In genomic region chr12:98725481-98726247, GRCh38 we compare ENCODE assay signal across 9 cellular contexts.
DNase-seq lines count a peak whose midpoint lies in the region; ATAC-seq, FAIRE-seq and TF ChIP-seq lines count a peak whose summit lies in the region.
"Had no signal": no experiment of that assay in that cellular context is flagged by ENCODE, and none has a peak within 500 bp of the region (broad histone marks: within the 10 kb centered on the region; RNA-seq: fewer than 3 reads in every experiment).

No MANE protein-coding gene starts in this region.

- DNase-seq in D721Med (ENCODE audit: insufficient read length, low spot score) (no peak), NCI-H226 (peak; percentile 42), right cardiac atrium (peak in 2 of 3 donors; percentile 51 to 62), GM19240 (ENCODE audit: insufficient read length, low spot score) (no peak)
- no peak for DNase-seq in activated naive CD8-positive, alpha-beta T cell treated with anti-CD3 and anti-CD28 coated beads, Interleukin-2, amount 10 ng/mL, durations not matched to agents 7 days and 5 days
- peak; percentile 30 to 58 for DNase-seq in stimulated activated CD4-positive, alpha-beta T cell treated with anti-CD3 and anti-CD28 coated beads, Interleukin-2, amount 100 ng/mL, for 48 hours

- H3K27me3 Mint-ChIP-seq in activated naive CD8-positive, alpha-beta T cell treated with anti-CD3 and anti-CD28 coated beads, Interleukin-2, amount 10 ng/mL, durations not matched to agents 7 days and 5 days: no peaks in the 10 kb centered on the region
- H3K27me3 Mint-ChIP-seq: activated naive CD4-positive, alpha-beta T cell treated with anti-CD3 and anti-CD28 coated beads, Interleukin-2, amount 50 U/mL, for 24 hours had no signal

- intact Hi-C loops in right cardiac atrium (cut with DNase I): no loop called here

- TF ChIP-seq CTCF in D721Med (IDR thresholded peaks at IDR 0.05; ENCODE audit: insufficient read depth, missing control alignments): peak; percentile 72

- H3K4me1 ChIP-seq in right cardiac atrium (ENCODE audit: control insufficient read depth, insufficient read depth, low read length): no peaks in the 10 kb centered on the region

- no peaks in the 10 kb centered on the region for H3K27me3 ChIP-seq in right cardiac atrium (ENCODE audit: control insufficient read depth, insufficient read depth)

- no peak overlapping the region for H3K4me3 ChIP-seq in right cardiac atrium (ENCODE audit: low read length)

- H3K9me3 ChIP-seq in right cardiac atrium (ENCODE audit: control insufficient read depth, low read length): no peaks in the 10 kb centered on the region

- no peak overlapping the region for H3K27ac Mint-ChIP-seq in activated naive CD8-positive, alpha-beta T cell treated with anti-CD3 and anti-CD28 coated beads, Interleukin-2, amount 10 ng/mL, durations not matched to agents 7 days and 5 days
- H3K27ac Mint-ChIP-seq: activated naive CD4-positive, alpha-beta T cell treated with anti-CD3 and anti-CD28 coated beads, Interleukin-2, amount 50 U/mL, for 24 hours had no signal

- H3K36me3 Mint-ChIP-seq in activated naive CD8-positive, alpha-beta T cell treated with anti-CD3 and anti-CD28 coated beads, Interleukin-2, amount 10 ng/mL, durations not matched to agents 7 days and 5 days: peaks cover 20% of the 10 kb centered on the region

- POLR2A ChIA-PET in activated naive CD8-positive, alpha-beta T cell treated with anti-CD3 and anti-CD28 coated beads, Interleukin-2, amount 10 ng/mL, durations not matched to agents 7 days and 5 days (lab: Charles Lee): no interaction called here

- H3K27ac ChIP-seq in right cardiac atrium (ENCODE audit: low read length): no peak overlapping the region

- H3K9me3 Mint-ChIP-seq in activated naive CD8-positive, alpha-beta T cell treated with anti-CD3 and anti-CD28 coated beads, Interleukin-2, amount 10 ng/mL, durations not matched to agents 7 days and 5 days: no peaks in the 10 kb centered on the region
- H3K9me3 Mint-ChIP-seq: activated naive CD4-positive, alpha-beta T cell treated with anti-CD3 and anti-CD28 coated beads, Interleukin-2, amount 50 U/mL, for 24 hours had no signal

- H3K4me1 Mint-ChIP-seq in activated naive CD8-positive, alpha-beta T cell treated with anti-CD3 and anti-CD28 coated beads, Interleukin-2, amount 10 ng/mL, durations not matched to agents 7 days and 5 days: peaks cover 4% of the 10 kb centered on the region
- H3K4me1 Mint-ChIP-seq: activated naive CD4-positive, alpha-beta T cell treated with anti-CD3 and anti-CD28 coated beads, Interleukin-2, amount 50 U/mL, for 24 hours had no signal

- H3K4me3 Mint-ChIP-seq in activated naive CD8-positive, alpha-beta T cell treated with anti-CD3 and anti-CD28 coated beads, Interleukin-2, amount 10 ng/mL, durations not matched to agents 7 days and 5 days: no peak overlapping the region
- H3K4me3 Mint-ChIP-seq: activated naive CD4-positive, alpha-beta T cell treated with anti-CD3 and anti-CD28 coated beads, Interleukin-2, amount 50 U/mL, for 24 hours had no signal

- ATAC-seq in GM18873 (IDR thresholded peaks at IDR 0.05; ENCODE audit: low FRiP score, unreplicated experiment): peak; percentile 63
- peak; percentile 64 for ATAC-seq in HG03108 (IDR thresholded peaks at IDR 0.05; ENCODE audit: unreplicated experiment)
- peak; percentile 75 for ATAC-seq in activated naive CD8-positive, alpha-beta T cell treated with anti-CD3 and anti-CD28 coated beads, Interleukin-2, amount 10 ng/mL, durations not matched to agents 7 days and 5 days (ENCODE audit: low read depth)
- ATAC-seq in right cardiac atrium: peak; percentile 62 to 65

- WGBS in right cardiac atrium: 62% methylated on average over 5 of the region's 5 CpGs

- no peak for FAIRE-seq in D721Med (lab: Jason Lieb, UNC)

Comparison
In these comparisons a context has a peak if more than half of its experiments do, and no peak if none do; other contexts are left out.
1. DNase-seq: peak in NCI-H226 (single experiment), right cardiac atrium (2 of 3) and stimulated activated CD4-positive, alpha-beta T cell treated with anti-CD3 and anti-CD28 coated beads, Interleukin-2, amount 100 ng/mL, for 48 hours (2 of 2); none in D721Med (single experiment), activated naive CD8-positive, alpha-beta T cell treated with anti-CD3 and anti-CD28 coated beads, Interleukin-2, amount 10 ng/mL, durations not matched to agents 7 days and 5 days (single experiment) and GM19240 (single experiment).
2. Peak in every context shown above with its lines, with median percentiles within 50 percentile points of each other: ATAC-seq.